15 cellular contexts compared by ENCODE assay signal in the genomic region with DNA sequence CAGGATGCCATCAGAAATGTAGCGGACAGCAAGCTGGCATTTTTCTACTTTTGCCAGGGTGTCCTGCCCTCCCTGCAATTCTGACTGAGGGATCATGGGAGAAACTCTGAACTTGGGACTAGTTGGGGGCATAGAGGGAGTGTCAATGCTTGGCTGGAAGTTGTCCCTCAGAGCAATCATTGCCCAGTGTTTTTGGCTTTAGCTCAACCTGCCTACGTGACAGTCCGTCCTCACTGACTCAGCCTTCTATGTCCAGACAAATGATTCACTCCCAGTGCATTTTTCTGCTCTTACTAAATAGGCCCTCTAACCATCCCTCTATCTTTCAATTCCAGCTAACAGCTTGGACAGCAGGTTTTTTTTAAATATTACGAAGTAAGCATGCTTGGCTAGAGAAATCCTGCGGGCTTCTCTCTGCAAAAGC.
DNase-seq lines count a peak whose midpoint lies in the region; ATAC-seq, FAIRE-seq and TF ChIP-seq lines count a peak whose summit lies in the region.
"Had no signal": no experiment of that assay in that cellular context is flagged by ENCODE, and none has a peak within 500 bp of the region (broad histone marks: within the 10 kb centered on the region; RNA-seq: fewer than 3 reads in every experiment).

No MANE protein-coding gene starts in this region.

- peaks cover 4% of the 10 kb centered on the region for H3K27me3 Mint-ChIP-seq in activated naive CD4-positive, alpha-beta T cell treated with anti-CD3 and anti-CD28 coated beads for 36 hours (ENCODE audit: low read depth)
- H3K27me3 Mint-ChIP-seq: CD8-positive, alpha-beta memory T cell had no signal

- in situ Hi-C loops in G401 (cut with HindIII; ENCODE audit: low sequenced_read_pairs), result no loop called here

- H3K27ac Mint-ChIP-seq in activated naive CD4-positive, alpha-beta T cell treated with anti-CD3 and anti-CD28 coated beads for 36 hours, result no peak overlapping the region
- H3K27ac Mint-ChIP-seq: CD8-positive, alpha-beta memory T cell; WTC11 had no signal

- no peaks in the 10 kb centered on the region for H3K4me1 Mint-ChIP-seq in activated naive CD4-positive, alpha-beta T cell treated with anti-CD3 and anti-CD28 coated beads for 36 hours (ENCODE audit: low read depth)
- H3K4me1 Mint-ChIP-seq: CD8-positive, alpha-beta memory T cell had no signal

- no peak overlapping the region for H3K4me3 ChIP-seq in fibroblast of mammary gland (ENCODE audit: control insufficient read depth, low read depth, low read length)
- H3K4me3 ChIP-seq: mucosa of descending colon, SK-N-MC had no signal

- no peaks in the 10 kb centered on the region for H3K36me3 Mint-ChIP-seq in activated naive CD4-positive, alpha-beta T cell treated with anti-CD3 and anti-CD28 coated beads for 36 hours (ENCODE audit: low read depth)
- H3K36me3 Mint-ChIP-seq: CD8-positive, alpha-beta memory T cell; WTC11 had no signal

- intact Hi-C loops in activated naive CD4-positive, alpha-beta T cell treated with anti-CD3 and anti-CD28 coated beads for 36 hours (cut with micrococcal nuclease), result no loop called here

- H3K9me3 Mint-ChIP-seq in activated naive CD4-positive, alpha-beta T cell treated with anti-CD3 and anti-CD28 coated beads for 36 hours, result peaks cover 2% of the 10 kb centered on the region
- H3K9me3 Mint-ChIP-seq: WTC11 had no signal

- DNase-seq in G401 (ENCODE audit: low spot score) (peak; percentile 54), RCC 7860 (ENCODE audit: low spot score) (peak; percentile 99), fibroblast of mammary gland (ENCODE audit: low read depth) (peak; percentile 85), omental fat pad (ENCODE audit: low spot score) (no peak), NCI-H82 (lab: John Stamatoyannopoulos, UW) (no peak), NCI-H2081 (lab: John Stamatoyannopoulos, UW) (no peak)
- no peak for DNase-seq in activated naive CD4-positive, alpha-beta T cell treated with anti-CD3 and anti-CD28 coated beads for 36 hours
- DNase-seq: activated CD8-positive, alpha-beta memory T cell treated with anti-CD3 and anti-CD28 coated beads, Interleukin-2, amount 50 U/mL, for 48 hours; CD8-positive, alpha-beta memory T cell; IMR-90; mucosa of descending colon; NCI-H1694 had no signal

- CTCF ChIA-PET in activated naive CD4-positive, alpha-beta T cell treated with anti-CD3 and anti-CD28 coated beads for 36 hours (lab: Charles Lee), result interaction anchor here (0.6 kb wide), 1 partner anchor 668 kb away, joined by 3 read pairs; no protein-coding TSS in a partner anchor

- TF ChIP-seq CTCF in fibroblast of mammary gland (conservative IDR thresholded peaks at IDR 0.05; ENCODE audit: control insufficient read depth, insufficient read depth, low read depth, low read length) (no peak), omental fat pad (IDR thresholded peaks at IDR 0.05) (no peak)

- peak; percentile 99 for FAIRE-seq in RCC 7860 (lab: Jason Lieb, UNC)

- H3K4me3 Mint-ChIP-seq in activated naive CD4-positive, alpha-beta T cell treated with anti-CD3 and anti-CD28 coated beads for 36 hours, result no peak overlapping the region
- H3K4me3 Mint-ChIP-seq: CD8-positive, alpha-beta memory T cell; WTC11 had no signal

- ATAC-seq in omental fat pad (ENCODE audit: low FRiP score), result peak; percentile 76
- no peak for ATAC-seq in GM21515 (IDR thresholded peaks at IDR 0.05; ENCODE audit: unreplicated experiment)
- ATAC-seq: mucosa of descending colon, WTC11 had no signal

Comparison
In these comparisons a context has a peak if more than half of its experiments do, and no peak if none do; other contexts are left out.
1. DNase-seq: peak in G401 (single experiment), RCC 7860 (single experiment) and fibroblast of mammary gland (single experiment); none in omental fat pad (single experiment), activated naive CD4-positive, alpha-beta T cell treated with anti-CD3 and anti-CD28 coated beads for 36 hours (single experiment), NCI-H82 (single experiment) and NCI-H2081 (0 of 2).